Comparison of ENCODE assay signal across 9 cellular contexts in genomic region chr3:50261505-50261904, GRCh38. TPM values are rescaled to one million over a fixed set of nuclear protein-coding genes. Genes with fewer than 3 reads are reported as not detected.
A peak's percentile ranks its signal among the peaks of the same experiment; 100 is the strongest.
DNase-seq lines count a peak whose midpoint lies in the region; ATAC-seq and TF ChIP-seq lines count a peak whose summit lies in the region.
"Had no signal": no experiment of that assay in that cellular context is flagged by ENCODE, and none has a peak within 500 bp of the region (broad histone marks: within the 10 kb centered on the region; RNA-seq: fewer than 3 reads in every experiment).

No MANE protein-coding gene starts in this region.

- H3K27me3 ChIP-seq in lung (ENCODE audit: control insufficient read depth, insufficient read depth): no peaks in the 10 kb centered on the region

- peaks cover 4% of the 10 kb centered on the region for H3K4me1 Mint-ChIP-seq in activated CD8-positive, alpha-beta T cell treated with anti-CD3 and anti-CD28 coated beads for 36 hours (ENCODE audit: low read depth)
- H3K4me1 Mint-ChIP-seq in stimulated activated naive B cell treated with anti-CD40 and anti-IgM and Interleukin-4, amounts not matched to agents 10 μg/mL and 1 μg/mL and 100 μg/mL, for 72 hours: peaks cover 10 to 28% of the 10 kb centered on the region in 2 donors

- H3K27ac Mint-ChIP-seq in activated CD8-positive, alpha-beta T cell treated with anti-CD3 and anti-CD28 coated beads for 36 hours: peak overlapping the region; percentile 57
- H3K27ac Mint-ChIP-seq in stimulated activated naive B cell treated with anti-CD40 and anti-IgM and Interleukin-4, amounts not matched to agents 10 μg/mL and 1 μg/mL and 100 μg/mL, for 72 hours: peak overlapping the region; percentile 90

- intact Hi-C loops in activated CD8-positive, alpha-beta T cell treated with anti-CD3 and anti-CD28 coated beads for 36 hours (cut with micrococcal nuclease): no loop called here

- H3K4me3 ChIP-seq in lung: no peak overlapping the region

- peak overlapping the region; percentile 38 to 88 for H3K27ac ChIP-seq in lung (ENCODE audit: low read depth in 1 of 2, low read length in 1 of 2)

- peaks cover 0 to 4% of the 10 kb centered on the region in 2 donors for H3K9me3 ChIP-seq in lung (ENCODE audit: control insufficient read depth in 2 of 2, insufficient read depth in 1 of 2, low read length in 1 of 2)

- H3K4me1 ChIP-seq in lung (ENCODE audit: control insufficient read depth in 2 of 2, insufficient read depth in 2 of 2, low read length in 2 of 2): peaks cover 0 to 27% of the 10 kb centered on the region in 2 donors

- POLR2A ChIA-PET in activated CD8-positive, alpha-beta T cell treated with anti-CD3 and anti-CD28 coated beads for 36 hours (lab: Charles Lee): interaction anchor here (0.5 to 2.2 kb wide), 5 partner anchors 13 to 37 kb away, joined by 3 to 14 read pairs (median 3); no protein-coding TSS in a partner anchor

- CTCF ChIA-PET in activated CD8-positive, alpha-beta T cell treated with anti-CD3 and anti-CD28 coated beads for 36 hours (lab: Charles Lee): interaction anchor here (0.8 to 11.8 kb wide), 7 partner anchors 12 to 68 kb away, joined by 3 to 97 read pairs (median 8); partner anchors contain the start of gene GNAI2

- H3K9me3 Mint-ChIP-seq in activated CD8-positive, alpha-beta T cell treated with anti-CD3 and anti-CD28 coated beads for 36 hours: no peaks in the 10 kb centered on the region
- H3K9me3 Mint-ChIP-seq in stimulated activated naive B cell treated with anti-CD40 and anti-IgM and Interleukin-4, amounts not matched to agents 10 μg/mL and 1 μg/mL and 100 μg/mL, for 72 hours: no peaks in the 10 kb centered on the region

- peaks cover 14 to 27% of the 10 kb centered on the region in 2 donors for H3K36me3 ChIP-seq in lung (ENCODE audit: control insufficient read depth in 2 of 2, insufficient read depth in 2 of 2, low read length in 2 of 2)

- no peak for ATAC-seq in activated CD8-positive, alpha-beta T cell treated with anti-CD3 and anti-CD28 coated beads for 36 hours
- ATAC-seq in lung (ENCODE audit: insufficient read depth, low FRiP score): no peak
- ATAC-seq in stimulated activated naive B cell treated with anti-CD40 and anti-IgM and Interleukin-4, amounts not matched to agents 10 μg/mL and 1 μg/mL and 100 μg/mL, for 72 hours (replicated peaks): no peak
- no peak for ATAC-seq in GM21526 (IDR thresholded peaks at IDR 0.05; ENCODE audit: low FRiP score, unreplicated experiment)

- H3K27me3 Mint-ChIP-seq in activated CD8-positive, alpha-beta T cell treated with anti-CD3 and anti-CD28 coated beads for 36 hours: peaks cover 4% of the 10 kb centered on the region
- H3K27me3 Mint-ChIP-seq in stimulated activated naive B cell treated with anti-CD40 and anti-IgM and Interleukin-4, amounts not matched to agents 10 μg/mL and 1 μg/mL and 100 μg/mL, for 72 hours: peaks cover 8 to 16% of the 10 kb centered on the region in 2 donors

- no peak for TF ChIP-seq CTCF in GM10266 (IDR thresholded peaks at IDR 0.05; ENCODE audit: control insufficient read depth, insufficient read depth, low read depth, missing control alignments)
- TF ChIP-seq CTCF in activated CD8-positive, alpha-beta T cell treated with anti-CD3 and anti-CD28 coated beads for 36 hours (IDR thresholded peaks at IDR 0.05): no peak
- TF ChIP-seq CTCF in lung (IDR thresholded peaks at IDR 0.05; ENCODE audit: control extremely low read depth, extremely low read depth): no peak

- DNase-seq in GM10266 (ENCODE audit: extremely low spot score) (peak; percentile 42), lung (ENCODE audit: low spot score) (no peak), NCI-H146 (lab: John Stamatoyannopoulos, UW) (no peak), mucosa of gallbladder (ENCODE audit: low spot score) (no peak)
- no peak for DNase-seq in activated CD8-positive, alpha-beta T cell treated with anti-CD3 and anti-CD28 coated beads for 36 hours
- no peak for DNase-seq in stimulated activated naive B cell treated with anti-CD40 and anti-IgM and Interleukin-4, amounts not matched to agents 10 μg/mL and 1 μg/mL and 100 μg/mL, for 72 hours
- no peak for DNase-seq in activated CD4-positive, alpha-beta T cell treated with anti-CD3 and anti-CD28 coated beads, Interleukin-2, amount 50 U/mL, for 1 hour
- DNase-seq: NCI-H2107 had no signal

- 69 to 77% methylated on average over 2 of the region's 2 CpGs for WGBS in lung, 2 donors

- peaks cover 19% of the 10 kb centered on the region for H3K36me3 Mint-ChIP-seq in activated CD8-positive, alpha-beta T cell treated with anti-CD3 and anti-CD28 coated beads for 36 hours (ENCODE audit: low read depth)
- H3K36me3 Mint-ChIP-seq in stimulated activated naive B cell treated with anti-CD40 and anti-IgM and Interleukin-4, amounts not matched to agents 10 μg/mL and 1 μg/mL and 100 μg/mL, for 72 hours: peaks cover 20 to 30% of the 10 kb centered on the region in 2 donors

- peak overlapping the region; percentile 61 for H3K4me3 Mint-ChIP-seq in activated CD8-positive, alpha-beta T cell treated with anti-CD3 and anti-CD28 coated beads for 36 hours
- H3K4me3 Mint-ChIP-seq in stimulated activated naive B cell treated with anti-CD40 and anti-IgM and Interleukin-4, amounts not matched to agents 10 μg/mL and 1 μg/mL and 100 μg/mL, for 72 hours: peak overlapping the region; percentile 78 to 83

RNA-seq across cellular contexts. Expression of gene SEMA3B, which starts 7.4 kb away (rescaled TPM):
- 1 to 10 TPM; 1.6 to 2.3 TPM for total RNA-seq in activated CD8-positive, alpha-beta T cell treated with anti-CD3 and anti-CD28 coated beads for 36 hours
- total RNA-seq in lung (10 to 100 TPM; 47.9 to 95.7 TPM), mucosa of gallbladder (87.0 TPM)
- 10 to 100 TPM; 39.6 to 75.6 TPM for polyA plus RNA-seq in lung

RNA-seq across cellular contexts. Expression of gene LSMEM2, which starts 17.4 kb away (rescaled TPM):
- total RNA-seq in activated CD8-positive, alpha-beta T cell treated with anti-CD3 and anti-CD28 coated beads for 36 hours: not detected
- under 1 TPM in 1 of 2 donors, not detected in 1; 0.12 TPM for total RNA-seq in lung
- polyA plus RNA-seq in lung: under 1 TPM; 0.10 to 0.49 TPM
- 0.95 TPM for total RNA-seq in mucosa of gallbladder

RNA-seq across cellular contexts. Expression of gene GNAI2, which starts 25.5 kb away (rescaled TPM):
- total RNA-seq in activated CD8-positive, alpha-beta T cell treated with anti-CD3 and anti-CD28 coated beads for 36 hours: 100 to 1,000 TPM; 238 to 242 TPM
- total RNA-seq in lung: 100 to 1,000 TPM; 224 to 332 TPM
- polyA plus RNA-seq in lung: 100 to 1,000 TPM; 217 to 364 TPM
- 261 TPM for total RNA-seq in mucosa of gallbladder

RNA-seq across cellular contexts. Expression of gene IFRD2, which starts 30.7 kb away (rescaled TPM):
- total RNA-seq in activated CD8-positive, alpha-beta T cell treated with anti-CD3 and anti-CD28 coated beads for 36 hours: 100 to 1,000 TPM; 132 to 133 TPM
- total RNA-seq in lung (10 to 100 TPM; 14.7 to 98.8 TPM), mucosa of gallbladder (74.8 TPM)
- 100 to 1,000 TPM in 1 of 2 donors, 10 to 100 TPM in 1; 91.4 to 107 TPM for polyA plus RNA-seq in lung

RNA-seq across cellular contexts. Expression of gene HYAL3, which starts 37.7 kb away (rescaled TPM):
- 1 to 10 TPM; 3.3 to 4.1 TPM for total RNA-seq in activated CD8-positive, alpha-beta T cell treated with anti-CD3 and anti-CD28 coated beads for 36 hours
- total RNA-seq in lung (1 to 10 TPM; 1.4 to 4.0 TPM), mucosa of gallbladder (7.8 TPM)
- polyA plus RNA-seq in lung: 1 to 10 TPM; 2.5 to 4.9 TPM

Comparison
In these comparisons a context has a peak if more than half of its experiments do, and no peak if none do; other contexts are left out.
1. RNA of gene SEMA3B, which starts 7.4 kb away (total RNA-seq): 47.9 to 95.7 TPM in lung and 87.0 TPM in mucosa of gallbladder (single experiment); 1.6 to 2.3 TPM in activated CD8-positive, alpha-beta T cell treated with anti-CD3 and anti-CD28 coated beads for 36 hours; every median in the first group is over 10 times any median in the second.